Comparison of ENCODE assay signal across 8 cellular contexts in the genomic region with DNA sequence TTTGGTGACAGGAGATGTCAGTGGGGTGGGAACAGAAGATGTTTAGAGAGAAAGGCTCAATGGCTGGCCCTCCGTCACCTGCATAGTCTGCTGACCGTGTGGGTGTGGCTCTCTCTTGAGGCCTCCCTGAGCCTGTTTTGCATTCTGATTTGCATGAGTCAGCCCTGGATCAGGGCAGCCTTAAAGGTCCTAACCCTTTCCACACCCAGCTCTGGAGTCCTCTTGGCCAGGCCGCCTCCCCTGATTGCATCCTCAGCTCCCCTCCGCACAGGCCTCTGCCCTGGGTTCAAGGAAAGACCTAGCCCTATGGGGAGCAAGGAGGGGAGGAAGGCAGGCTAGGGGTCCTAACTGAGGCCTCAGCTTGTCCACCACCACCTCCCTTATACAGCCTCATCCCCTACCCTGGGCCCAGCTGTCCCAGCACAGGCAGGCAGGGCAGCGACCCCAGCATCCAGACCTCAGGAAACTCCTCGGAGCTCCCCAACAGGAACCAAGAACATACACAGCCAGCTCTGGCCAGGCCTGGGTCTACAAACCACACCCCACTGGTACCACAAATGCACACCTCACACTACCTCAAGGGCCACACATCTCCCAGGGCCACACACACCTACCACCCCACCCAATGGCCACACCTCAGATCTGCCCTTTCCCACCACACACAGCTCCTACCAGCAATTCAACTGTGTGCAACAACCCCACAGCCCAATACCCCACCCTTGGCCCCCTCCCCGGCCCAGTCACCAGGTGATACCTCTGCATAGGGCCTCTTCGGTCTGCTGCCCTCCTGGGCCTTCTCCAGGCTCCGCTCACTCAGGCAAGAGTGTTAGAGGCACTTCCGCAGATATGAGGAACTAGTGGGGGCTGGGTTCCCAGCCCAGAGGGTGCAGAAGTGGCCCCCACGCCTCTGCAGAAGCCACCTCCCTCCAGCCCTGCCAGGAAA. TPM values are rescaled to one million over a fixed set of nuclear protein-coding genes. Genes with fewer than 3 reads are reported as not detected.
DNase-seq lines count a peak whose midpoint lies in the region; ATAC-seq, FAIRE-seq and TF ChIP-seq lines count a peak whose summit lies in the region.

No MANE protein-coding gene starts in this region.

- no peaks in the 10 kb centered on the region for H3K27me3 Mint-ChIP-seq in T-helper 17 cell
- no peaks in the 10 kb centered on the region for H3K27me3 Mint-ChIP-seq in type B pancreatic cell

- peak overlapping the region; percentile 57 for H3K4me3 Mint-ChIP-seq in T-helper 17 cell
- no peak overlapping the region for H3K4me3 Mint-ChIP-seq in type B pancreatic cell

- H3K4me1 ChIP-seq in right atrium auricular region = peaks cover 0 to 88% of the 10 kb centered on the region in 2 donors

- FAIRE-seq in D721Med (lab: Jason Lieb, UNC) = no peak

- H3K27ac ChIP-seq in right atrium auricular region = peak overlapping the region; percentile 52 to 71

- H3K9me3 ChIP-seq in T-helper 17 cell (ENCODE audit: control insufficient read depth, low read length, poor library complexity, severe bottlenecking) (no peaks in the 10 kb centered on the region), right atrium auricular region (no peaks in the 10 kb centered on the region)

- H3K27me3 ChIP-seq in right atrium auricular region = no peaks in the 10 kb centered on the region

- TF ChIP-seq POLR2A in GM10847 (IDR thresholded peaks at IDR 0.05; ENCODE audit: extremely low read depth, insufficient read length) = peak; percentile 22

- peak overlapping the region; percentile 16 to 19 for H3K4me3 ChIP-seq in right atrium auricular region

- peak overlapping the region; percentile 97 for H3K27ac Mint-ChIP-seq in T-helper 17 cell
- peak overlapping the region; percentile 97 for H3K27ac Mint-ChIP-seq in type B pancreatic cell

- H3K4me1 Mint-ChIP-seq in T-helper 17 cell = peaks cover 53% of the 10 kb centered on the region
- peaks cover 47% of the 10 kb centered on the region for H3K4me1 Mint-ChIP-seq in type B pancreatic cell (ENCODE audit: unreplicated experiment)

- DNase-seq in T-helper 17 cell = no peak
- peak; percentile 79 for DNase-seq in right atrium auricular region (ENCODE audit: low spot score)
- no peak for DNase-seq in type B pancreatic cell (ENCODE audit: extremely low spot score, unreplicated experiment)
- no peak for DNase-seq in D721Med (ENCODE audit: insufficient read length, low spot score)

- H3K36me3 ChIP-seq in right atrium auricular region = no peaks in the 10 kb centered on the region

- TF ChIP-seq CTCF in right atrium auricular region (IDR thresholded peaks at IDR 0.05) (no peak), type B pancreatic cell (conservative IDR thresholded peaks at IDR 0.05) (no peak), D721Med (IDR thresholded peaks at IDR 0.05; ENCODE audit: insufficient read depth, missing control alignments) (no peak)

- H3K9me3 Mint-ChIP-seq in type B pancreatic cell = no peaks in the 10 kb centered on the region

- H3K36me3 Mint-ChIP-seq in T-helper 17 cell (ENCODE audit: low read depth) (no peaks in the 10 kb centered on the region), type B pancreatic cell (no peaks in the 10 kb centered on the region)

- ATAC-seq in HG02610 (IDR thresholded peaks at IDR 0.05; ENCODE audit: unreplicated experiment) = peak; percentile 42
- ATAC-seq in T-helper 17 cell = peak; percentile 28
- no peak for ATAC-seq in HG02571 (IDR thresholded peaks at IDR 0.05; ENCODE audit: unreplicated experiment)
- ATAC-seq in HG03378 (IDR thresholded peaks at IDR 0.05; ENCODE audit: unreplicated experiment) = no peak

RNA-seq across cellular contexts. Expression of gene ARAP1, which starts 13.7 kb away (rescaled TPM):
- 100 to 1,000 TPM in 1 of 2 donors, 10 to 100 TPM in 1; 93.3 to 108 TPM for total RNA-seq in T-helper 17 cell
- total RNA-seq in right atrium auricular region = 10 to 100 TPM; 74.0 to 83.8 TPM
- 80.5 and 149 TPM in 2 replicates for total RNA-seq in type B pancreatic cell (ENCODE audit: low replicate concordance)

RNA-seq across cellular contexts. Expression of gene STARD10, which starts 55.4 kb away (rescaled TPM):
- total RNA-seq in T-helper 17 cell (10 to 100 TPM; 12.9 to 17.7 TPM), right atrium auricular region (100 to 1,000 TPM in 1 of 2 donors, 10 to 100 TPM in 1; 77.0 to 112 TPM), type B pancreatic cell (ENCODE audit: low replicate concordance) (170 and 313 TPM in 2 replicates)

Comparison
In these comparisons a context has a peak if more than half of its experiments do, and no peak if none do; other contexts are left out.
1. ATAC-seq: peak in HG02610 (single experiment) and T-helper 17 cell (single experiment); none in HG02571 (single experiment) and HG03378 (single experiment).